ENCODE assay signal across 12 cellular contexts in the genomic region with DNA sequence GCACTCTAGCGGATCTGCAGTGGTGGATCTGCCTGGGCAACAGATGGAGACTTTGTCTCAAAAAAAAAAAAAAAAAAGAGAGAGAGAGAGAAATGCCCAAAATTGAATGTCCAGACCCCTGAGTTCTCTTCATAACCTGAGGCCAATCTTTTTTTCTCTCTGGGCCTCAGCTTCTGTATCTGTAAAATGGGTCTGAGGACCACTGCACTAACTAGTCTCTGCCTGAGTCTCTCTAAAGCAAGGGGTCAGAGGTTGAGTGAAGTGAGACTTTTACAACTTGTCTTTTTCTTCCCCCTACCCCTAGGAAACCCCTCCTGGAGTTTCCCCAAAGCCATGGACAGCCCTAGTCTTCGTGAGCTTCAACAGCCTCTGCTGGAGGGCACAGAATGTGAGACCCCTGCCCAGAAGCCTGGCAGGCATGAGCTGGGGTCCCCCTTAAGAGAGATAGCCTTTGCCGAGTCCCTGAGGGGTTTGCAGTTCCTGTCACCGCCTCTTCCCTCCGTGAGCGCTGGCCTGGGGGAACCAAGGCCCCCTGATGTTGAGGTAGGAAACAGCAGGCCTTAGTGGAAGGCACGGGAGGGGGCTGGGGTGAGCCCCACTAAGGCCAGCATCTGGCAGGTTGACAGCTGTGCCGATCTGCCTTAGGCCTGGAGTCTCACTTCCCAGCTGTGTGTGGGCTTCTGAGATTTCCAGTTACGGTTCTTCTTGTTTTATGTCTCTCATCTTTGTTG. TPM values are rescaled to one million over a fixed set of nuclear protein-coding genes. Genes with fewer than 3 reads are reported as not detected.
A peak's percentile ranks its signal among the peaks of the same experiment; 100 is the strongest.
DNase-seq lines count a peak whose midpoint lies in the region; ATAC-seq and TF ChIP-seq lines count a peak whose summit lies in the region.
"Had no signal": no experiment of that assay in that cellular context is flagged by ENCODE, and none has a peak within 500 bp of the region (broad histone marks: within the 10 kb centered on the region; RNA-seq: fewer than 3 reads in every experiment).

No MANE protein-coding gene starts in this region.

- DNase-seq in AG04449 (ENCODE audit: low read depth, low spot score) = no peak
- DNase-seq in Jurkat, Clone E6-1 (ENCODE audit: low read depth, low spot score) = peak; percentile 42
- DNase-seq in germinal center (ENCODE audit: low spot score) = peak; percentile 57
- DNase-seq in stimulated activated CD8-positive, alpha-beta memory T cell treated with anti-CD3 and anti-CD28 coated beads, Interleukin-4, amount 100 ng/mL, for 48 hours = no peak
- no peak for DNase-seq in NCI-H1694 (lab: John Stamatoyannopoulos, UW)
- DNase-seq in esophagus squamous epithelium (lab: John Stamatoyannopoulos, UW) = no peak
- DNase-seq: activated effector memory CD4-positive, alpha-beta T cell treated with anti-CD3 and anti-CD28 coated beads, Interleukin-2, amount 50 U/mL, for 16 hours; heart right ventricle; OCI-M1; trophoblast cell had no signal

- no peaks in the 10 kb centered on the region for H3K9me3 ChIP-seq in esophagus squamous epithelium
- H3K9me3 ChIP-seq: heart right ventricle had no signal

- WGBS in esophagus squamous epithelium, 2 donors = 64 to 75% methylated on average over 4 to 7 of the region's 9 CpGs

- TF ChIP-seq CTCF in AG04449 (IDR thresholded peaks at IDR 0.05; ENCODE audit: insufficient read depth, low read length, missing control alignments) = peak; percentile 27
- no peak for TF ChIP-seq CTCF in esophagus squamous epithelium (IDR thresholded peaks at IDR 0.05)

- ATAC-seq in GM18505 (IDR thresholded peaks at IDR 0.05; ENCODE audit: unreplicated experiment) (peak; percentile 56), GM21723 (IDR thresholded peaks at IDR 0.05; ENCODE audit: unreplicated experiment) (no peak)

- H3K27me3 ChIP-seq in esophagus squamous epithelium = no peaks in the 10 kb centered on the region
- H3K27me3 ChIP-seq: heart right ventricle had no signal

- H3K4me3 ChIP-seq in AG04449 (ENCODE audit: low read depth, low read length) (no peak overlapping the region), esophagus squamous epithelium (no peak overlapping the region)
- H3K4me3 ChIP-seq in Jurkat, Clone E6-1 (ENCODE audit: low read length) = no peak overlapping the region
- H3K4me3 ChIP-seq: heart right ventricle had no signal

- POLR2A ChIA-PET in AG04449 (lab: Yijun Ruan, JAX) = no interaction called here

- intact Hi-C loops in esophagus squamous epithelium (cut with DNase I) = no loop called here

- CTCF ChIA-PET in AG04449 (lab: Yijun Ruan, JAX) = interaction anchor here (0.5 to 1.4 kb wide), 4 partner anchors 8 to 70 kb away, joined by 3 to 4 read pairs (median 4); no protein-coding TSS in a partner anchor

- peaks cover 0 to 19% (median 0%) of the 10 kb centered on the region in 3 donors for H3K36me3 ChIP-seq in esophagus squamous epithelium

- peak overlapping the region in 2 of 4 donors; percentile 21 to 50 for H3K27ac ChIP-seq in esophagus squamous epithelium

- no peak for TF ChIP-seq POLR2A in GM18505 (IDR thresholded peaks at IDR 0.05; ENCODE audit: borderline replicate concordance, extremely low read depth, insufficient read depth, insufficient read length)
- TF ChIP-seq POLR2A in esophagus squamous epithelium (IDR thresholded peaks at IDR 0.05) = no peak

- H3K4me1 ChIP-seq in esophagus squamous epithelium = peaks cover 24 to 67% (median 34%) of the 10 kb centered on the region in 3 donors

RNA-seq across cellular contexts. Expression of gene TMEM91, which starts 1.8 kb away (rescaled TPM):
- 12.0 TPM for polyA plus RNA-seq in Jurkat, Clone E6-1 (2012; ENCODE audit: insufficient read depth, insufficient read length)
- 10 to 100 TPM in 2 of 4 donors, 1 to 10 TPM in 2; 6.2 to 15.8 (median 9.3) TPM for total RNA-seq in esophagus squamous epithelium

RNA-seq across cellular contexts. Expression of gene B9D2, which starts 14.2 kb away (rescaled TPM):
- 8.8 TPM for polyA plus RNA-seq in Jurkat, Clone E6-1 (2012; ENCODE audit: insufficient read depth, insufficient read length)
- 1 to 10 TPM; 2.5 to 4.6 (median 3.7) TPM for total RNA-seq in esophagus squamous epithelium

RNA-seq across cellular contexts. Expression of gene EXOSC5, which starts 19.0 kb away (rescaled TPM):
- polyA plus RNA-seq in Jurkat, Clone E6-1 (2012; ENCODE audit: insufficient read depth, insufficient read length) = 97.8 TPM
- 10 to 100 TPM; 22.4 to 37.0 (median 28.6) TPM for total RNA-seq in esophagus squamous epithelium

RNA-seq across cellular contexts. Expression of gene BCKDHA, which starts 19.5 kb away (rescaled TPM):
- 93.1 TPM for polyA plus RNA-seq in Jurkat, Clone E6-1 (2012; ENCODE audit: insufficient read depth, insufficient read length)
- 10 to 100 TPM; 55.1 to 87.2 (median 58.6) TPM for total RNA-seq in esophagus squamous epithelium

RNA-seq across cellular contexts. Expression of gene TGFB1, which starts 24.4 kb away (rescaled TPM):
- polyA plus RNA-seq in Jurkat, Clone E6-1 (2012; ENCODE audit: insufficient read depth, insufficient read length) = 113 TPM
- total RNA-seq in esophagus squamous epithelium = 10 to 100 TPM; 13.6 to 36.2 (median 31.9) TPM

Comparison
In these comparisons a context has a peak if more than half of its experiments do, and no peak if none do; other contexts are left out.
1. DNase-seq: peak in Jurkat, Clone E6-1 (single experiment) and germinal center (single experiment); none in AG04449 (single experiment), stimulated activated CD8-positive, alpha-beta memory T cell treated with anti-CD3 and anti-CD28 coated beads, Interleukin-4, amount 100 ng/mL, for 48 hours (single experiment), NCI-H1694 (single experiment) and esophagus squamous epithelium (single experiment).